In the genomic region with DNA sequence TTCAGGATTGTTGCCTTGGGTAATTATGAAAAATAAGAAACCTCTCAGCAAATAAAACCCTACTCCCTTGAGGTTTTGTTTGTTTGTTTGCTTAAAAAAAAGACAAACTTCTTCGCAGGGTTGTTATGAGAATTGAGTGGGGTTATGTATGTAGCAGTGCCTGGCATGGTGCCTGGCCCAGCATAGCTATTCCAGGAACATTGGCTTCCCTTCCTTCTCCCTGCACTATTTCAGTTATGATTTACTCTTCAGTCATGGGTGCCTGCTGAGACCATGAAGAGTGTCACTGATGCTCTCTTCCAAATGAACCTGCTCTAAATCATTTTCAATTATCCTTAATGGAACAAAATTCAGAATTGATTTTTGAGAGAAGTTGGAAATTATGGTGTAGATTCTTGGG, we compare ENCODE assay signal across 17 cellular contexts.
A peak's percentile ranks its signal among the peaks of the same experiment; 100 is the strongest.
DNase-seq lines count a peak whose midpoint lies in the region; ATAC-seq and TF ChIP-seq lines count a peak whose summit lies in the region.
"Had no signal": no experiment of that assay in that cellular context is flagged by ENCODE, and none has a peak within 500 bp of the region (broad histone marks: within the 10 kb centered on the region; RNA-seq: fewer than 3 reads in every experiment).

No MANE protein-coding gene starts in this region.

- DNase-seq in ascending aorta (ENCODE audit: low spot score in 2 of 2) (peak in 1 of 2 donors; percentile 74), left ventricle myocardium inferior (peak; percentile 71), foreskin melanocyte (no peak), NCI-H187 treated with DMSO at 0.1 percent for 48 hours (lab: John Stamatoyannopoulos, UW) (no peak)
- no peak for DNase-seq in activated CD4-positive, alpha-beta T cell treated with anti-CD3 and anti-CD28 coated beads, Interleukin-2, amount 10 ng/mL, durations not matched to agents 7 days and 5 days
- DNase-seq: activated effector memory CD4-positive, alpha-beta T cell treated with anti-CD3 and anti-CD28 coated beads, Interleukin-2, amount 50 U/mL, for 16 hours; Caco-2; effector CD8-positive, alpha-beta T cell; foreskin fibroblast; GF-D8; NCI-H1436; NCI-H748 treated with DMSO at 0.1 percent for 48 hours; SW 1271 had no signal

- H3K4me3 Mint-ChIP-seq in activated CD4-positive, alpha-beta T cell treated with anti-CD3 and anti-CD28 coated beads, Interleukin-2, amount 10 ng/mL, durations not matched to agents 7 days and 5 days = no peak overlapping the region
- H3K4me3 Mint-ChIP-seq: brain had no signal

- no peaks in the 10 kb centered on the region for H4K20me1 ChIP-seq in BLaER1 treated with 17β-estradiol and CSF1 and Interleukin-3, amounts not matched to agents 10 nM and 100 nM

- H3K36me3 ChIP-seq in BLaER1 treated with 17β-estradiol and CSF1 and Interleukin-3, amounts not matched to agents 10 nM and 100 nM = no peaks in the 10 kb centered on the region
- H3K36me3 ChIP-seq in ascending aorta (no peaks in the 10 kb centered on the region), left ventricle myocardium inferior (no peaks in the 10 kb centered on the region), skeletal muscle tissue (ENCODE audit: control insufficient read depth in 3 of 3, insufficient read depth in 3 of 3, low read length in 3 of 3) (no peaks in the 10 kb centered on the region)

- H3K4me3 ChIP-seq in BLaER1 treated with 17β-estradiol and CSF1 and Interleukin-3, amounts not matched to agents 10 nM and 100 nM = no peak overlapping the region
- no peak overlapping the region for H3K4me3 ChIP-seq in ascending aorta
- no peak overlapping the region for H3K4me3 ChIP-seq in left ventricle myocardium inferior
- no peak overlapping the region for H3K4me3 ChIP-seq in skeletal muscle tissue (ENCODE audit: low read length in 3 of 3)

- no peaks in the 10 kb centered on the region for H3K27me3 ChIP-seq in BLaER1 treated with 17β-estradiol and CSF1 and Interleukin-3, amounts not matched to agents 10 nM and 100 nM
- H3K27me3 ChIP-seq in ascending aorta = no peaks in the 10 kb centered on the region
- no peaks in the 10 kb centered on the region for H3K27me3 ChIP-seq in left ventricle myocardium inferior (ENCODE audit: low read depth)
- no peaks in the 10 kb centered on the region for H3K27me3 ChIP-seq in skeletal muscle tissue (ENCODE audit: control insufficient read depth in 3 of 3, insufficient read depth in 3 of 3, low read length in 3 of 3)

- ATAC-seq in GM18498 (IDR thresholded peaks at IDR 0.05; ENCODE audit: unreplicated experiment) = no peak

- H3K27me3 Mint-ChIP-seq in activated CD4-positive, alpha-beta T cell treated with anti-CD3 and anti-CD28 coated beads, Interleukin-2, amount 10 ng/mL, durations not matched to agents 7 days and 5 days = peaks cover 4% of the 10 kb centered on the region
- H3K27me3 Mint-ChIP-seq: brain had no signal

- no peak overlapping the region for H3K27ac ChIP-seq in BLaER1 treated with 17β-estradiol and CSF1 and Interleukin-3, amounts not matched to agents 10 nM and 100 nM
- H3K27ac ChIP-seq in ascending aorta (peak overlapping the region; percentile 92 to 98), left ventricle myocardium inferior (replicated peaks) (peak overlapping the region; percentile 92), skeletal muscle tissue (ENCODE audit: low read depth, low read length) (peak overlapping the region; percentile 18)

- TF ChIP-seq CTCF in ascending aorta (IDR thresholded peaks at IDR 0.05) (no peak), left ventricle myocardium inferior (IDR thresholded peaks at IDR 0.05; ENCODE audit: borderline replicate concordance) (no peak)

- intact Hi-C loops in ascending aorta (cut with DNase I) (no loop called here), left ventricle myocardium inferior (cut with micrococcal nuclease) (no loop called here)

- no peak overlapping the region for H3K9ac ChIP-seq in BLaER1 treated with 17β-estradiol and CSF1 and Interleukin-3, amounts not matched to agents 10 nM and 100 nM
- H3K9ac ChIP-seq in skeletal muscle tissue (ENCODE audit: low read depth in 1 of 3, low read length in 3 of 3) = no peak overlapping the region

- H3K4me1 ChIP-seq in BLaER1 treated with 17β-estradiol and CSF1 and Interleukin-3, amounts not matched to agents 10 nM and 100 nM = peaks cover 23 to 63% (median 43%) of the 10 kb centered on the region in 10 experiments
- peaks cover 57 to 89% of the 10 kb centered on the region in 2 donors for H3K4me1 ChIP-seq in ascending aorta
- peaks cover 93% of the 10 kb centered on the region for H3K4me1 ChIP-seq in left ventricle myocardium inferior
- peaks cover 23 to 49% (median 42%) of the 10 kb centered on the region in 3 donors for H3K4me1 ChIP-seq in skeletal muscle tissue (ENCODE audit: control insufficient read depth in 3 of 3, insufficient read depth in 3 of 3, low read length in 3 of 3)
- H3K4me1 ChIP-seq: Caco-2 had no signal

- H3K4me2 ChIP-seq in BLaER1 treated with 17β-estradiol and CSF1 and Interleukin-3, amounts not matched to agents 10 nM and 100 nM = peak overlapping the region; percentile 28 to 65 (median 44); a peak in 21 of 22 replicates

- POLR2A ChIA-PET in activated CD4-positive, alpha-beta T cell treated with anti-CD3 and anti-CD28 coated beads, Interleukin-2, amount 10 ng/mL, durations not matched to agents 7 days and 5 days (lab: Charles Lee) = no interaction called here

- H3K9me3 Mint-ChIP-seq in activated CD4-positive, alpha-beta T cell treated with anti-CD3 and anti-CD28 coated beads, Interleukin-2, amount 10 ng/mL, durations not matched to agents 7 days and 5 days = no peaks in the 10 kb centered on the region
- H3K9me3 Mint-ChIP-seq: brain had no signal

- no peaks in the 10 kb centered on the region for H3K4me1 Mint-ChIP-seq in activated CD4-positive, alpha-beta T cell treated with anti-CD3 and anti-CD28 coated beads, Interleukin-2, amount 10 ng/mL, durations not matched to agents 7 days and 5 days

- H3K36me3 Mint-ChIP-seq in activated CD4-positive, alpha-beta T cell treated with anti-CD3 and anti-CD28 coated beads, Interleukin-2, amount 10 ng/mL, durations not matched to agents 7 days and 5 days (ENCODE audit: low read depth) = no peaks in the 10 kb centered on the region
- H3K36me3 Mint-ChIP-seq: brain had no signal

- no peaks in the 10 kb centered on the region for H3K9me3 ChIP-seq in BLaER1 treated with 17β-estradiol and CSF1 and Interleukin-3, amounts not matched to agents 10 nM and 100 nM (replicated peaks in 1 of 11)
- no peaks in the 10 kb centered on the region for H3K9me3 ChIP-seq in ascending aorta
- H3K9me3 ChIP-seq in left ventricle myocardium inferior (replicated peaks) = no peaks in the 10 kb centered on the region
- H3K9me3 ChIP-seq in skeletal muscle tissue (ENCODE audit: control insufficient read depth in 3 of 3, low read length in 3 of 3) = no peaks in the 10 kb centered on the region
- H3K9me3 ChIP-seq: Caco-2 had no signal

- CTCF ChIA-PET in activated CD4-positive, alpha-beta T cell treated with anti-CD3 and anti-CD28 coated beads, Interleukin-2, amount 10 ng/mL, durations not matched to agents 7 days and 5 days (lab: Charles Lee) = no interaction called here

- H3K27ac Mint-ChIP-seq in activated CD4-positive, alpha-beta T cell treated with anti-CD3 and anti-CD28 coated beads, Interleukin-2, amount 10 ng/mL, durations not matched to agents 7 days and 5 days = no peak overlapping the region

Comparison
In these comparisons a context has a peak if more than half of its experiments do, and no peak if none do; other contexts are left out.
1. H3K27ac ChIP-seq: peak in ascending aorta (2 of 2), left ventricle myocardium inferior (single experiment) and skeletal muscle tissue (single experiment); none in BLaER1 treated with 17β-estradiol and CSF1 and Interleukin-3, amounts not matched to agents 10 nM and 100 nM (0 of 11).